11 cellular contexts compared by ENCODE assay signal in genomic region chr11:43547411-43547718, GRCh38.
DNase-seq lines count a peak whose midpoint lies in the region; ATAC-seq and TF ChIP-seq lines count a peak whose summit lies in the region.
"Had no signal": no experiment of that assay in that cellular context is flagged by ENCODE, and none has a peak within 500 bp of the region (broad histone marks: within the 10 kb centered on the region; RNA-seq: fewer than 3 reads in every experiment).

No MANE protein-coding gene starts in this region.

- H2AFZ ChIP-seq in neural progenitor cell (replicated peaks) = peak overlapping the region; percentile 68

- H3K27me3 ChIP-seq in neural progenitor cell = peaks cover 57% of the 10 kb centered on the region
- peaks cover 38% of the 10 kb centered on the region for H3K27me3 ChIP-seq in CD4-positive, alpha-beta T cell (ENCODE audit: control insufficient read depth, insufficient read depth, low read length)

- H3K27ac ChIP-seq in neural progenitor cell = no peak overlapping the region
- no peak overlapping the region for H3K27ac ChIP-seq in CD4-positive, alpha-beta T cell (ENCODE audit: low read depth, low read length)

- H3K9me3 Mint-ChIP-seq in neural progenitor cell = peaks cover 15% of the 10 kb centered on the region
- no peaks in the 10 kb centered on the region for H3K9me3 Mint-ChIP-seq in CD4-positive, alpha-beta T cell
- no peaks in the 10 kb centered on the region for H3K9me3 Mint-ChIP-seq in glutamatergic neuron (ENCODE audit: unreplicated experiment)

- peaks cover 5% of the 10 kb centered on the region for H3K4me1 ChIP-seq in neural progenitor cell

- no peak for DNase-seq in AG10803 (ENCODE audit: low read depth)
- peak; percentile 48 for DNase-seq in NCI-H1105 treated with DMSO at 0.1 percent for 48 hours (lab: John Stamatoyannopoulos, UW)
- peak; percentile 3 for DNase-seq in fibroblast of mammary gland (ENCODE audit: low read depth)
- DNase-seq in neural progenitor cell (ENCODE audit: low spot score) = peak; percentile 30
- no peak for DNase-seq in T1000 (lab: John Stamatoyannopoulos, UW)
- DNase-seq in CD4-positive, alpha-beta T cell = no peak
- no peak for DNase-seq in glutamatergic neuron
- DNase-seq: activated CD8-positive, alpha-beta T cell treated with anti-CD3 and anti-CD28 coated beads, Interleukin-2, amount 10 ng/mL, durations not matched to agents 7 days and 5 days; Kasumi-1; NCI-H510A treated with DMSO at 0.1 percent for 48 hours had no signal

- no peaks in the 10 kb centered on the region for H3K36me3 ChIP-seq in neural progenitor cell

- CTCF ChIA-PET in CD4-positive, alpha-beta T cell (lab: Charles Lee) = no interaction called here

- H3K36me3 Mint-ChIP-seq in neural progenitor cell (peaks cover 4% of the 10 kb centered on the region), glutamatergic neuron (ENCODE audit: unreplicated experiment) (peaks cover 13% of the 10 kb centered on the region)
- no peaks in the 10 kb centered on the region for H3K36me3 Mint-ChIP-seq in CD4-positive, alpha-beta T cell (ENCODE audit: low read depth)

- H3K9me3 ChIP-seq in neural progenitor cell (ENCODE audit: low read depth) = no peaks in the 10 kb centered on the region
- H3K9me3 ChIP-seq in CD4-positive, alpha-beta T cell (ENCODE audit: control insufficient read depth, low read length) = no peaks in the 10 kb centered on the region

- no peak overlapping the region for H3K27ac Mint-ChIP-seq in neural progenitor cell
- no peak overlapping the region for H3K27ac Mint-ChIP-seq in CD4-positive, alpha-beta T cell
- no peak overlapping the region for H3K27ac Mint-ChIP-seq in glutamatergic neuron (ENCODE audit: unreplicated experiment)
- H3K27ac Mint-ChIP-seq: activated CD8-positive, alpha-beta T cell treated with anti-CD3 and anti-CD28 coated beads, Interleukin-2, amount 10 ng/mL, durations not matched to agents 7 days and 5 days had no signal

- peak overlapping the region; percentile 15 for H3K4me3 ChIP-seq in AG10803 (ENCODE audit: low read length)
- H3K4me3 ChIP-seq in fibroblast of mammary gland (ENCODE audit: control insufficient read depth, low read depth, low read length) = no peak overlapping the region
- peak overlapping the region; percentile 33 for H3K4me3 ChIP-seq in neural progenitor cell

- peaks cover 8% of the 10 kb centered on the region for H3F3A ChIP-seq in neural progenitor cell (ENCODE audit: low read depth)

- H3K79me2 ChIP-seq in neural progenitor cell (ENCODE audit: low read depth) = no peaks in the 10 kb centered on the region

- intact Hi-C loops in CD4-positive, alpha-beta T cell (cut with DNase I, micrococcal nuclease) = no loop called here

- no peak for ATAC-seq in GM21515 (IDR thresholded peaks at IDR 0.05; ENCODE audit: unreplicated experiment)
- no peak for ATAC-seq in CD4-positive, alpha-beta T cell (ENCODE audit: poor library complexity)
- ATAC-seq: activated CD8-positive, alpha-beta T cell treated with anti-CD3 and anti-CD28 coated beads, Interleukin-2, amount 10 ng/mL, durations not matched to agents 7 days and 5 days had no signal

- H3K4me2 ChIP-seq in neural progenitor cell = peak overlapping the region; percentile 76

- H3K4me3 Mint-ChIP-seq in neural progenitor cell (no peak overlapping the region), glutamatergic neuron (ENCODE audit: unreplicated experiment) (no peak overlapping the region)
- no peak overlapping the region for H3K4me3 Mint-ChIP-seq in CD4-positive, alpha-beta T cell
- H3K4me3 Mint-ChIP-seq: activated CD8-positive, alpha-beta T cell treated with anti-CD3 and anti-CD28 coated beads, Interleukin-2, amount 10 ng/mL, durations not matched to agents 7 days and 5 days had no signal

- H3K27me3 Mint-ChIP-seq in neural progenitor cell (ENCODE audit: insufficient read depth, low read depth) (peaks cover 14% of the 10 kb centered on the region), glutamatergic neuron (ENCODE audit: unreplicated experiment) (peaks cover 4% of the 10 kb centered on the region)
- peaks cover 84% of the 10 kb centered on the region for H3K27me3 Mint-ChIP-seq in CD4-positive, alpha-beta T cell

- TF ChIP-seq CTCF in AG10803 (conservative IDR thresholded peaks at IDR 0.05; ENCODE audit: low read length) (no peak), fibroblast of mammary gland (conservative IDR thresholded peaks at IDR 0.05; ENCODE audit: control insufficient read depth, insufficient read depth, low read depth, low read length) (no peak), neural progenitor cell (IDR thresholded peaks at IDR 0.05) (no peak), glutamatergic neuron (IDR thresholded peaks at IDR 0.05; ENCODE audit: partially characterized antibody, unreplicated experiment) (no peak)
- no peak for TF ChIP-seq CTCF in CD4-positive, alpha-beta T cell (IDR thresholded peaks at IDR 0.05)

- no peak overlapping the region for H3K9ac ChIP-seq in neural progenitor cell

- POLR2A ChIA-PET in CD4-positive, alpha-beta T cell (lab: Charles Lee) = no interaction called here

- no peaks in the 10 kb centered on the region for H4K20me1 ChIP-seq in neural progenitor cell (ENCODE audit: low read depth)

- H3K4me1 Mint-ChIP-seq in neural progenitor cell = peaks cover 26% of the 10 kb centered on the region
- H3K4me1 Mint-ChIP-seq in CD4-positive, alpha-beta T cell (ENCODE audit: low read depth) = no peaks in the 10 kb centered on the region
- H3K4me1 Mint-ChIP-seq in glutamatergic neuron (ENCODE audit: low read depth, unreplicated experiment) = no peaks in the 10 kb centered on the region

Comparison
In these comparisons a context has a peak if more than half of its experiments do, and no peak if none do; other contexts are left out.
1. DNase-seq: peak in NCI-H1105 treated with DMSO at 0.1 percent for 48 hours (single experiment), fibroblast of mammary gland (single experiment) and neural progenitor cell (single experiment); none in AG10803 (single experiment), T1000 (single experiment), CD4-positive, alpha-beta T cell (0 of 10) and glutamatergic neuron (single experiment).